In the genomic region with DNA sequence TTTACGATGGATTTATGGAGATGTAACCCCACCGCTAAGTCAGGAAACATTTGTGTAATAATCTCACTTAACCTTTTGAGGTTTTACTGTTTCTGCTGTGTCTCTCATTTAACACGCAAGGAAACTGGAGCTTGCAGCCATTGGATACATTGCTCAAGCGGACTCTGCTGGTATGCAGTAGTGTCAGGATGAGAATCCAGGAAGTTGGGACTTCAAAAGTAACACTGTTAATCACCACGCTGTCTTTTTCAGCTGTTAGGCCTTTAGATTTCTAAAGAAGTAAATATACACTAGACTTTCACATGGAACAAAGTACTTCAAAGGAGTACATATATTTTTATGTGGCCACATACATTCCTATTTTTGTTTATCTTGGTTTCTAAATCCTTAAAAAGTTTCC, we compare ENCODE assay signal across 14 cellular contexts.
"Had no signal": no experiment of that assay in that cellular context is flagged by ENCODE, and none has a peak within 500 bp of the region (broad histone marks: within the 10 kb centered on the region; RNA-seq: fewer than 3 reads in every experiment).

No MANE protein-coding gene starts in this region.

- H3K27ac ChIP-seq: ascending aorta, esophagus muscularis mucosa, heart left ventricle, ovary, sigmoid colon, upper lobe of left lung had no signal

- H3K4me3 ChIP-seq: ascending aorta, esophagus muscularis mucosa, heart left ventricle, ovary, sigmoid colon, upper lobe of left lung had no signal

- H3K9me3 ChIP-seq: ascending aorta, esophagus muscularis mucosa, ovary, sigmoid colon, upper lobe of left lung had no signal

- H3K27me3 ChIP-seq: ascending aorta, esophagus muscularis mucosa, heart left ventricle, ovary, sigmoid colon, upper lobe of left lung had no signal

- DNase-seq: activated CD4-positive, alpha-beta memory T cell treated with anti-CD3 and anti-CD28 coated beads, Interleukin-2, amount 10 ng/mL, durations not matched to agents 7 days and 5 days; activated gamma-delta T cell; activated T-cell treated with anti-CD3 and anti-CD28 coated beads, Interleukin-2, amount 50 U/mL, for 48 hours; heart left ventricle; islet precursor cell; ovary; sigmoid colon; stimulated activated CD4-positive, alpha-beta T cell treated with anti-CD3 and anti-CD28 coated beads, Interleukin-4, amount 100 ng/mL, for 1 hour; stimulated activated CD8-positive, alpha-beta memory T cell treated with anti-CD3 and anti-CD28 coated beads, Interleukin-4, amount 100 ng/mL, for 48 hours; upper lobe of left lung had no signal

- H3K9me3 Mint-ChIP-seq: activated CD4-positive, alpha-beta memory T cell treated with anti-CD3 and anti-CD28 coated beads, Interleukin-2, amount 10 ng/mL, durations not matched to agents 7 days and 5 days; T-helper 2 cell treated with Interferon-gamma antibody and Interleukin-4, amounts not matched to agents 5 μg/mL and 100 μg/mL, for 36 hours had no signal

- ATAC-seq: heart left ventricle had no signal

- H3K4me3 Mint-ChIP-seq: activated CD4-positive, alpha-beta memory T cell treated with anti-CD3 and anti-CD28 coated beads, Interleukin-2, amount 10 ng/mL, durations not matched to agents 7 days and 5 days; stimulated activated naive CD8-positive, alpha-beta T cell treated with anti-CD3 and anti-CD28 coated beads, Interleukin-15, Interleukin-2, amounts not matched to agents 100 ng/mL and 50 ng/mL, for 24 hours; T-helper 2 cell treated with Interferon-gamma antibody and Interleukin-4, amounts not matched to agents 5 μg/mL and 100 μg/mL, for 36 hours had no signal

- H3K4me1 Mint-ChIP-seq: activated CD4-positive, alpha-beta memory T cell treated with anti-CD3 and anti-CD28 coated beads, Interleukin-2, amount 10 ng/mL, durations not matched to agents 7 days and 5 days had no signal

- H3K27me3 Mint-ChIP-seq: activated CD4-positive, alpha-beta memory T cell treated with anti-CD3 and anti-CD28 coated beads, Interleukin-2, amount 10 ng/mL, durations not matched to agents 7 days and 5 days; stimulated activated naive CD8-positive, alpha-beta T cell treated with anti-CD3 and anti-CD28 coated beads, Interleukin-15, Interleukin-2, amounts not matched to agents 100 ng/mL and 50 ng/mL, for 24 hours had no signal

- H3K27ac Mint-ChIP-seq: activated CD4-positive, alpha-beta memory T cell treated with anti-CD3 and anti-CD28 coated beads, Interleukin-2, amount 10 ng/mL, durations not matched to agents 7 days and 5 days; stimulated activated naive CD8-positive, alpha-beta T cell treated with anti-CD3 and anti-CD28 coated beads, Interleukin-15, Interleukin-2, amounts not matched to agents 100 ng/mL and 50 ng/mL, for 24 hours; T-helper 2 cell treated with Interferon-gamma antibody and Interleukin-4, amounts not matched to agents 5 μg/mL and 100 μg/mL, for 36 hours had no signal

- H3K36me3 ChIP-seq: ascending aorta, esophagus muscularis mucosa, heart left ventricle, ovary, sigmoid colon, upper lobe of left lung had no signal
